ENCODE assay signal across 1 cellular context in genomic region chr1:151288502-151288901, GRCh38.
TF ChIP-seq lines count a peak whose summit lies in the region.

No MANE protein-coding gene starts in this region.

TF ChIP-seq in HCT116, 20 proteins besides CTCF, POLR2A, EP300 and RAD21:
- TF ChIP-seq POLR2AphosphoS5 (IDR thresholded peaks at IDR 0.05; ENCODE audit: low read depth, low read length): 0 out of 2 replicates have a peak, but pooled peaks have one; percentile 17
- no peak for TF ChIP-seq EZH2 (IDR thresholded peaks at IDR 0.05)
